In the genomic region with DNA sequence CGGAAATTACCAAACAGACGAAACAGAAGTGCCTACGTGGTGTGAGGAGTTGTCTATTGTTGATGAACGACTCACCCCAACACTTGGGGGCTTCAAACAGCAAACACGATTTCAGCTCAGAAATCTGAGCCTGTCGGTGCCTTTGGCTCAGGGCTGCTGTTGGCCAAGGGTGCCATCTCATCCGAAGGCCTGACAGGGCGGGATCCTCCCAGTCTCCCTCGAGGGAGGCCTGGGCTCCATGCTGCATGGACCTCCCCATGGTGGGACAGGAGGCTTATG, we compare ENCODE assay signal across 24 cellular contexts. TPM values are rescaled to one million over a fixed set of nuclear protein-coding genes. Genes with fewer than 3 reads are reported as not detected.
"Had no signal": no experiment of that assay in that cellular context is flagged by ENCODE, and none has a peak within 500 bp of the region (broad histone marks: within the 10 kb centered on the region; RNA-seq: fewer than 3 reads in every experiment).

No MANE protein-coding gene starts in this region.

- H3K9me3 ChIP-seq: adrenal gland, esophagus squamous epithelium, thoracic aorta, upper lobe of left lung had no signal

- H3K27me3 ChIP-seq: adrenal gland had no signal

- H3K36me3 ChIP-seq: adrenal gland, esophagus squamous epithelium, thoracic aorta, upper lobe of left lung, WERI-Rb-1 had no signal

- DNase-seq: activated CD4-positive, alpha-beta T cell treated with anti-CD3 and anti-CD28 coated beads for 1 hour; activated CD8-positive, alpha-beta memory T cell treated with anti-CD3 and anti-CD28 coated beads for 24 hours; activated CD8-positive, alpha-beta memory T cell treated with anti-CD3 and anti-CD28 coated beads, Interleukin-2, amount 50 U/mL, for 48 hours; activated effector memory CD4-positive, alpha-beta T cell treated with Interleukin-2 at 50 U/mL for 16 hours; activated naive CD4-positive, alpha-beta T cell treated with anti-CD3 and anti-CD28 coated beads, Interleukin-2, amount 50 U/mL, for 16 hours; activated T-cell treated with anti-CD3 and anti-CD28 coated beads, Interleukin-2, amount 50 U/mL, for 48 hours; adrenal gland; effector memory CD8-positive, alpha-beta T cell; esophagus squamous epithelium; hippocampal formation; left colon; midbrain; stimulated activated CD4-positive, alpha-beta T cell treated with anti-CD3 and anti-CD28 coated beads, Interleukin-4, amount 100 ng/mL, for 4 hours; stimulated activated naive B cell treated with anti-CD40 and anti-IgM and Interleukin-4, amounts not matched to agents 10 μg/mL and 1 μg/mL and 100 μg/mL, for 72 hours; T-helper 17 cell; WERI-Rb-1 had no signal

- H3K4me3 ChIP-seq: adrenal gland, esophagus squamous epithelium, thoracic aorta, upper lobe of left lung had no signal

- H3K27ac ChIP-seq: adrenal gland, esophagus squamous epithelium, thoracic aorta, upper lobe of left lung, WERI-Rb-1 had no signal

- ATAC-seq: effector memory CD8-positive, alpha-beta T cell; left colon; sciatic nerve; stimulated activated naive B cell treated with anti-CD40 and anti-IgM and Interleukin-4, amounts not matched to agents 10 μg/mL and 1 μg/mL and 100 μg/mL, for 72 hours; T-helper 17 cell had no signal

RNA-seq across cellular contexts. Expression of a gene that starts 1.3 kb away (rescaled TPM):
- total RNA-seq: adrenal gland, astrocyte, dermis microvascular lymphatic vessel endothelial cell, esophagus squamous epithelium, left colon, lung microvascular endothelial cell, osteocyte, pulmonary artery endothelial cell, sciatic nerve, T-helper 17 cell, thoracic aorta, upper lobe of left lung had no signal
